In the genomic region with DNA sequence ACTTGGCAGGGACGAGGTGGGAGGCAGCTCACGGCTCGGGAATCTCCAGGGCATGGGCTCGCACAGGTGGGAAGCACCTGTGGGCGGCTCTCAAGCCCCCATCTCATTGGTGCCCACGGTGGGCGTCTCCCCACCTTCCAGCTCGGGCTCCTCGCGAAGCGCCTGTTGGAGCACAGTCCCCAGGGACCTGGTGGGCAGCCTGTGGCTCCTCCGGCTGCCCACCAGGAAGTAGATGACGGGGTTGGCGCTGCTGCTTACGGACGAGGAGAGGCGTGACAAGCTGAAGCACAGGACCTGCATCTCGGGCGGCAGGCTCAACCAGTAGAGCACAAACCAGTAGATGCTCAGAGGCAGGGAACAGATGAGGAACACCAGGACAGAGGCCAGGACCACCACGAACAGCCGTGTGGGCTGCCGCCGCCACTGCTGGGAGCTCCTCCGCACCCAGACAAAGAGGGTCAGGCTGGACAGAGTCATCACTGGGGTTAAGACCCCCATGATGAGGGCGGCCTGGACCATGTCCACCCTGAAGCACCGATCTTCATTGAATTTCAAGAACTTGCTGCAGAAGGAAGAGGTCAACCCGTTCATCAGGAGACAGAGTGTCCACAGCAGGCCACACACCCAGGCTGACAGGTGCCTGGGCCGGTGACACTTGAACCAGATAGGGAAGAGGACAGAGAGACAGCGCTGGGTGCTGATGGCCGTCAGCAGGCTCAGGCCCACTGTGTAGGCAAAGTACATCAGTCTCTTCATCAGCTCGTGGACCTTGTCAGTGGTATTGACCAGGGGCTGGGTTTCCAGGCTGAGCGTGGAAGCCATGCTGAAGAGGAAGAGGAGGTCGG, we compare ENCODE assay signal across 1 cellular context.
TF ChIP-seq lines count a peak whose summit lies in the region.

No MANE protein-coding gene starts in this region.

TF ChIP-seq in HepG2, 621 proteins besides CTCF, POLR2A, EP300 and RAD21:
- TF ChIP-seq ZFX (CRISPR knock-in tag; IDR thresholded peaks at IDR 0.05; ENCODE audit: low read depth) (no peak), ZBTB38 (CRISPR knock-in tag; IDR thresholded peaks at IDR 0.05) (no peak), ZNF121 (CRISPR knock-in tag; IDR thresholded peaks at IDR 0.05) (no peak), PRPF4 (IDR thresholded peaks at IDR 0.05; ENCODE audit: low read depth, low read length, poor library complexity, severe bottlenecking) (no peak), ZNF724P (CRISPR knock-in tag; IDR thresholded peaks at IDR 0.05; ENCODE audit: borderline replicate concordance) (no peak), ZNF614 (CRISPR knock-in tag; IDR thresholded peaks at IDR 0.05; ENCODE audit: borderline replicate concordance) (no peak), ZBTB42 (CRISPR knock-in tag; IDR thresholded peaks at IDR 0.05) (no peak), RARA (CRISPR knock-in tag; IDR thresholded peaks at IDR 0.05) (no peak), ZSCAN21 (CRISPR knock-in tag; IDR thresholded peaks at IDR 0.05; ENCODE audit: borderline replicate concordance) (no peak), ZNF670 (CRISPR knock-in tag; IDR thresholded peaks at IDR 0.05; ENCODE audit: borderline replicate concordance) (no peak), ZFP41 (CRISPR knock-in tag; IDR thresholded peaks at IDR 0.05; ENCODE audit: borderline replicate concordance) (no peak), ZNF674 (CRISPR knock-in tag; IDR thresholded peaks at IDR 0.05; ENCODE audit: low read depth) (no peak), FOXK1 (CRISPR knock-in tag; IDR thresholded peaks at IDR 0.05; ENCODE audit: borderline replicate concordance, low read depth) (no peak), MYC (CRISPR knock-in tag; IDR thresholded peaks at IDR 0.05; ENCODE audit: borderline replicate concordance) (no peak)
- TF ChIP-seq, protein P1, sequence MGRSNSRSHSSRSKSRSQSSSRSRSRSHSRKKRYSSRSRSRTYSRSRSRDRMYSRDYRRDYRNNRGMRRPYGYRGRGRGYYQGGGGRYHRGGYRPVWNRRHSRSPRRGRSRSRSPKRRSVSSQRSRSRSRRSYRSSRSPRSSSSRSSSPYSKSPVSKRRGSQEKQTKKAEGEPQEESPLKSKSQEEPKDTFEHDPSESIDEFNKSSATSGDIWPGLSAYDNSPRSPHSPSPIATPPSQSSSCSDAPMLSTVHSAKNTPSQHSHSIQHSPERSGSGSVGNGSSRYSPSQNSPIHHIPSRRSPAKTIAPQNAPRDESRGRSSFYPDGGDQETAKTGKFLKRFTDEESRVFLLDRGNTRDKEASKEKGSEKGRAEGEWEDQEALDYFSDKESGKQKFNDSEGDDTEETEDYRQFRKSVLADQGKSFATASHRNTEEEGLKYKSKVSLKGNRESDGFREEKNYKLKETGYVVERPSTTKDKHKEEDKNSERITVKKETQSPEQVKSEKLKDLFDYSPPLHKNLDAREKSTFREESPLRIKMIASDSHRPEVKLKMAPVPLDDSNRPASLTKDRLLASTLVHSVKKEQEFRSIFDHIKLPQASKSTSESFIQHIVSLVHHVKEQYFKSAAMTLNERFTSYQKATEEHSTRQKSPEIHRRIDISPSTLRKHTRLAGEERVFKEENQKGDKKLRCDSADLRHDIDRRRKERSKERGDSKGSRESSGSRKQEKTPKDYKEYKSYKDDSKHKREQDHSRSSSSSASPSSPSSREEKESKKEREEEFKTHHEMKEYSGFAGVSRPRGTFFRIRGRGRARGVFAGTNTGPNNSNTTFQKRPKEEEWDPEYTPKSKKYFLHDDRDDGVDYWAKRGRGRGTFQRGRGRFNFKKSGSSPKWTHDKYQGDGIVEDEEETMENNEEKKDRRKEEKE (IDR thresholded peaks at IDR 0.05) = no peak
- TF ChIP-seq, protein P2, sequence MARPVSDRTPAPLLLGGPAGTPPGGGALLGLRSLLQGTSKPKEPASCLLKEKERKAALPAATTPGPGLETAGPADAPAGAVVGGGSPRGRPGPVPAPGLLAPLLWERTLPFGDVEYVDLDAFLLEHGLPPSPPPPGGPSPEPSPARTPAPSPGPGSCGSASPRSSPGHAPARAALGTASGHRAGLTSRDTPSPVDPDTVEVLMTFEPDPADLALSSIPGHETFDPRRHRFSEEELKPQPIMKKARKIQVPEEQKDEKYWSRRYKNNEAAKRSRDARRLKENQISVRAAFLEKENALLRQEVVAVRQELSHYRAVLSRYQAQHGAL (CRISPR knock-in tag; IDR thresholded peaks at IDR 0.05; ENCODE audit: not compliant biosample characterization) = no peak
- TF ChIP-seq, protein P3, sequence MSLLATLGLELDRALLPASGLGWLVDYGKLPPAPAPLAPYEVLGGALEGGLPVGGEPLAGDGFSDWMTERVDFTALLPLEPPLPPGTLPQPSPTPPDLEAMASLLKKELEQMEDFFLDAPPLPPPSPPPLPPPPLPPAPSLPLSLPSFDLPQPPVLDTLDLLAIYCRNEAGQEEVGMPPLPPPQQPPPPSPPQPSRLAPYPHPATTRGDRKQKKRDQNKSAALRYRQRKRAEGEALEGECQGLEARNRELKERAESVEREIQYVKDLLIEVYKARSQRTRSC (CRISPR knock-in tag; IDR thresholded peaks at IDR 0.05; ENCODE audit: low read depth) = no peak
TF ChIP-seq in HepG2: peak in this region for 0.
